In genomic region chr22:39610766-39611165, GRCh38 we compare ENCODE assay signal across 23 cellular contexts. TPM values are rescaled to one million over a fixed set of nuclear protein-coding genes. Genes with fewer than 3 reads are reported as not detected.
A peak's percentile ranks its signal among the peaks of the same experiment; 100 is the strongest.
DNase-seq lines count a peak whose midpoint lies in the region; ATAC-seq, FAIRE-seq and TF ChIP-seq lines count a peak whose summit lies in the region.
"Had no signal": no experiment of that assay in that cellular context is flagged by ENCODE, and none has a peak within 500 bp of the region (broad histone marks: within the 10 kb centered on the region; RNA-seq: fewer than 3 reads in every experiment).

No MANE protein-coding gene starts in this region.

- H4K8ac ChIP-seq in trophoblast cell (ENCODE audit: low read depth, low read length), result no peak overlapping the region

- no peak overlapping the region for H3K9ac ChIP-seq in trophoblast cell (ENCODE audit: low read length)
- H3K9ac ChIP-seq: GM23248 had no signal

- POLR2A ChIA-PET in A549 (lab: Yijun Ruan, JAX), result no interaction called here
- POLR2A ChIA-PET in HEK293 (lab: Yijun Ruan, JAX), result no interaction called here

- TF ChIP-seq POLR2A in A549 (IDR thresholded peaks at IDR 0.05; ENCODE audit: low read length), result no peak

- no peak overlapping the region for H4K91ac ChIP-seq in trophoblast cell (ENCODE audit: low read depth, low read length)

- no peaks in the 10 kb centered on the region for H3K79me2 ChIP-seq in trophoblast cell (ENCODE audit: control insufficient read depth, insufficient read depth, low read length, poor library complexity)

- WGBS in A549 (ENCODE audit: missing lambda C conversion rate), result 51% methylated on average over 6 of the region's 7 CpGs
- WGBS in trophoblast cell (ENCODE audit: extremely low coverage, insufficient coverage, insufficient read length), result no CpG with 5 or more reads among the region's 7 CpGs

- no peak overlapping the region for H2AFZ ChIP-seq in trophoblast cell (ENCODE audit: insufficient read depth, low read length, poor library complexity)
- H2AFZ ChIP-seq: GM23248 had no signal

- no peak overlapping the region for H3K14ac ChIP-seq in trophoblast cell (ENCODE audit: low read length)

- no peak overlapping the region for H2BK120ac ChIP-seq in trophoblast cell (ENCODE audit: insufficient read depth, low read length, poor library complexity)

- H3K4me2 ChIP-seq in A549, result no peak overlapping the region
- H3K4me2 ChIP-seq in trophoblast cell (ENCODE audit: low read length), result no peak overlapping the region

- no peak for TF ChIP-seq EP300 in A549 (IDR thresholded peaks at IDR 0.05)

- H2BK12ac ChIP-seq in trophoblast cell (ENCODE audit: low read length), result no peak overlapping the region

- FAIRE-seq in A549 (lab: Jason Lieb, UNC), result no peak
- peak; percentile 83 for FAIRE-seq in bronchial epithelial cell (lab: Jason Lieb, UNC)
- FAIRE-seq: GM12891, GM19239, H54 had no signal

- TF ChIP-seq RAD21 in A549 (conservative IDR thresholded peaks at IDR 0.05 in 1 of 2, IDR thresholded peaks at IDR 0.05 in 1 of 2), result no peak

- H3K4me1 ChIP-seq in A549 (peaks cover 10% of the 10 kb centered on the region; the same call in 2 of the 3 replicates), HEK293 (ENCODE audit: control insufficient read depth, insufficient read depth, low read length) (no peaks in the 10 kb centered on the region), trophoblast cell (ENCODE audit: control insufficient read depth in 1 of 2, insufficient read depth in 2 of 2, low read length in 2 of 2) (no peaks in the 10 kb centered on the region)

- H3K9me3 ChIP-seq in A549, result no peaks in the 10 kb centered on the region
- no peaks in the 10 kb centered on the region for H3K9me3 ChIP-seq in HEK293 (ENCODE audit: control insufficient read depth, insufficient read depth, low read depth, low read length)
- H3K9me3 ChIP-seq in trophoblast cell (ENCODE audit: insufficient read depth, low read depth, low read length), result peaks cover 8% of the 10 kb centered on the region

- H2BK5ac ChIP-seq in trophoblast cell (ENCODE audit: low read depth, low read length, poor library complexity), result no peak overlapping the region

- CTCF ChIA-PET in A549 (lab: Yijun Ruan, JAX), result interaction anchor here (0.9 to 1.4 kb wide), 3 partner anchors 34 to 414 kb away, joined by 3 to 4 read pairs (median 3); no protein-coding TSS in a partner anchor
- CTCF ChIA-PET in HEK293 (lab: Yijun Ruan, JAX), result interaction anchor here (0.6 kb wide), 1 partner anchor 11 kb away, joined by 3 read pairs; no protein-coding TSS in a partner anchor

- ATAC-seq in A549, result 0 out of 6 replicates have a peak, but pooled peaks of 1 of the 2 experiments have one; percentile 21

- DNase-seq in A549 (ENCODE audit: low read depth in 1 of 2, low spot score in 1 of 2) (no peak), bronchial epithelial cell (ENCODE audit: low read depth) (no peak), trophoblast cell (no peak), NCI-H2107 treated with DMSO at 0.1 percent for 48 hours (lab: John Stamatoyannopoulos, UW; ENCODE audit: unreplicated experiment) (no peak), hypothalamus (lab: John Stamatoyannopoulos, UW) (no peak)
- DNase-seq in activated CD4-positive, alpha-beta T cell treated with anti-CD3 and anti-CD28 coated beads for 4 hours, result no peak
- no peak for DNase-seq in central memory CD4-positive, alpha-beta T cell
- DNase-seq: C1 segment of cervical spinal cord; CD4-positive, CD25-positive, alpha-beta regulatory T cell; CD8-positive, alpha-beta memory T cell; COR-L47; DMS 273 treated with DMSO at 0.1 percent for 48 hours; DMS53; DND-41; EL; GM23248; KBM-7 had no signal

- no peak overlapping the region for H2AK5ac ChIP-seq in trophoblast cell (ENCODE audit: low read length)

- H3K4me3 ChIP-seq in A549 (no peak overlapping the region), HEK293 (ENCODE audit: low read depth, low read length) (no peak overlapping the region), bronchial epithelial cell (ENCODE audit: low read depth, low read length) (no peak overlapping the region), trophoblast cell (ENCODE audit: low read depth, low read length) (peak overlapping the region; percentile 42)
- H3K4me3 ChIP-seq: GM23248 had no signal

- H3K4ac ChIP-seq in trophoblast cell (ENCODE audit: low read depth, low read length), result no peak overlapping the region

- no peak overlapping the region for H3K18ac ChIP-seq in trophoblast cell (ENCODE audit: low read length)

- no peak overlapping the region for H4K12ac ChIP-seq in trophoblast cell (ENCODE audit: low read depth, low read length)

- H3K27ac ChIP-seq in A549 (no peak overlapping the region), HEK293 (ENCODE audit: extremely low read depth, low read depth, low read length) (no peak overlapping the region), trophoblast cell (ENCODE audit: low read depth, low read length) (no peak overlapping the region)
- H3K27ac ChIP-seq: 22Rv1, GM23248 had no signal

- H3K27me3 ChIP-seq in bronchial epithelial cell (ENCODE audit: control insufficient read depth, insufficient read depth, low read length) (peaks cover 3% of the 10 kb centered on the region), trophoblast cell (ENCODE audit: insufficient read depth, low read length) (no peaks in the 10 kb centered on the region)

- H3K23ac ChIP-seq in trophoblast cell (ENCODE audit: low read length), result no peak overlapping the region

- no peaks in the 10 kb centered on the region for H3K79me1 ChIP-seq in trophoblast cell (ENCODE audit: low read length)

- TF ChIP-seq CTCF in A549 (IDR thresholded peaks at IDR 0.05) (no peak), HEK293 (tag by site-specific recombination; IDR thresholded peaks at IDR 0.05) (no peak), bronchial epithelial cell (IDR thresholded peaks at IDR 0.05; ENCODE audit: insufficient read depth, low read length, severe bottlenecking) (no peak)

- H3K36me3 ChIP-seq in HEK293 (ENCODE audit: control insufficient read depth in 2 of 2, insufficient read depth in 1 of 2, low read length in 2 of 2) (no peaks in the 10 kb centered on the region), bronchial epithelial cell (ENCODE audit: control insufficient read depth, insufficient read depth, low read length) (no peaks in the 10 kb centered on the region), trophoblast cell (ENCODE audit: control insufficient read depth in 1 of 2, insufficient read depth in 2 of 2, low read length in 2 of 2) (no peaks in the 10 kb centered on the region)

TF ChIP-seq in A549, 52 proteins besides CTCF, POLR2A, EP300 and RAD21:
- TF ChIP-seq TFCP2L1 (CRISPR knock-in tag; IDR thresholded peaks at IDR 0.05) (no peak), ZC3H11A (IDR thresholded peaks at IDR 0.05) (no peak), USF2 (IDR thresholded peaks at IDR 0.05) (peak; percentile 34; the same call in 1 of the 2 replicates), NFE2L2 (conservative IDR thresholded peaks at IDR 0.05; ENCODE audit: low read length) (no peak), NR3C1 (IDR thresholded peaks at IDR 0.05) (no peak)

TF ChIP-seq in HEK293, 187 proteins besides CTCF, POLR2A, EP300 and RAD21:
- TF ChIP-seq ZNF449 (tag by site-specific recombination; IDR thresholded peaks at IDR 0.05) (0 out of 2 replicates have a peak, but pooled peaks have one; percentile 77), KLF8 (tag by site-specific recombination; IDR thresholded peaks at IDR 0.05) (no peak)

RNA-seq across cellular contexts. Expression of gene CACNA1I, which starts 40.2 kb away (rescaled TPM):
- polyA plus RNA-seq in A549 (2011; rRNA removed) (0.03 and 0.07 TPM in 2 replicates), A549 (2017; fragmentation: RNase III; extraction: RNeasy Plus Mini Kit Qiagen cat#74134 plus additional on column Dnase treatment) (0.12 to 0.17 TPM (median 0.13 TPM) in 3 replicates)
- polyA plus RNA-seq in A549 (2012; cell fraction: cytosol; rRNA removed), result 0.01 and 0.04 TPM in 2 replicates
- 0.11 and 0.16 TPM in 2 replicates for polyA plus RNA-seq in A549 (2012; cell fraction: nucleus; rRNA removed)
- polyA minus RNA-seq in A549 (2011; rRNA and poly(A)+ RNA removed), result under 0.01 and 0.17 TPM in 2 replicates
- total RNA-seq in bronchial epithelial cell, result not detected in 2 replicates
- polyA plus RNA-seq in trophoblast cell (2013), result 0.08 and 0.10 TPM in 2 replicates
- total RNA-seq: GM23248 had no signal
- polyA plus RNA-seq: AG04450, GM23248 had no signal
